Comparison of ENCODE assay signal across 13 cellular contexts in the genomic region with DNA sequence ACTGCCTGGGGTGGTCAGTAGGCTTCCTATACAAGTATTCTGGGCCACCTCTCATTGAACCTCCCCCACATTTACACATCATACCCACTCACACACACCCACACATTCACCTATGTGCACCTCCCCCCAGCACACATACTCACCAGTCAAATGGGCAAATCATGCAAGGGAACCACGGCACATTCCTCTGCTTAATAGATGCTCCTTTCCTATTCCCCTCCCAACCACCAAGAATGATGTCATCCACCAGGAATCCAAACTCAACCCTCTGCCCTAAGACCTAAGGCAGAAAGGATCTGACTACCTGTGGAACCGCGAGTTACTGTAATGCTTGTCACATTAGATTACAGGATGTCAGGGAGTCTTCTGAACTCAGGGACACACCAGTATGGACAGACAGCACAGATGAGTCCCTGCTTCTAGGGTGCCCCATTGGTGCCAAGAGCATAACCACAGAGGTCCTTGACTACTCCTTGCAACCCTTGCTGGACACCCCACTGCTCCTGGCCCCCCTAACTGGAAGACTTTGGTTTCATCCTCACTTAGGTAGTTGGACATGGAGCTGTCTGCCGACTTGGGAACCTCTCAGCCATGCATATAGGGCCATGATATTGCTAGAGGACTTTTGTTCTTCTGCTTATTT. TPM values are rescaled to one million over a fixed set of nuclear protein-coding genes. Genes with fewer than 3 reads are reported as not detected.
DNase-seq lines count a peak whose midpoint lies in the region; ATAC-seq and TF ChIP-seq lines count a peak whose summit lies in the region.
"Had no signal": no experiment of that assay in that cellular context is flagged by ENCODE, and none has a peak within 500 bp of the region (broad histone marks: within the 10 kb centered on the region; RNA-seq: fewer than 3 reads in every experiment).

No MANE protein-coding gene starts in this region.

- peaks cover 19% of the 10 kb centered on the region for H3K4me1 Mint-ChIP-seq in activated CD4-positive, alpha-beta T cell treated with anti-CD3 and anti-CD28 coated beads for 36 hours

- intact Hi-C loops in activated CD4-positive, alpha-beta T cell treated with anti-CD3 and anti-CD28 coated beads for 36 hours (cut with DNase I, micrococcal nuclease), result no loop called here

- H3K9me3 ChIP-seq in suprapubic skin, result no peaks in the 10 kb centered on the region

- CTCF ChIA-PET in activated CD4-positive, alpha-beta T cell treated with anti-CD3 and anti-CD28 coated beads for 36 hours (lab: Charles Lee), result no interaction called here

- POLR2A ChIA-PET in activated CD4-positive, alpha-beta T cell treated with anti-CD3 and anti-CD28 coated beads for 36 hours (lab: Charles Lee), result no interaction called here

- no peaks in the 10 kb centered on the region for H3K4me1 ChIP-seq in suprapubic skin

- 60% methylated on average over 4 of the region's 4 CpGs for WGBS in suprapubic skin

- no peak for TF ChIP-seq POLR2A in suprapubic skin (IDR thresholded peaks at IDR 0.05)

- no peak for ATAC-seq in GM19455 (IDR thresholded peaks at IDR 0.05; ENCODE audit: unreplicated experiment)
- no peak for ATAC-seq in GM18867 (IDR thresholded peaks at IDR 0.05; ENCODE audit: unreplicated experiment)
- ATAC-seq in activated CD4-positive, alpha-beta T cell treated with anti-CD3 and anti-CD28 coated beads for 36 hours, result no peak

- no peak overlapping the region for H3K4me3 ChIP-seq in suprapubic skin
- H3K4me3 ChIP-seq: coronary artery had no signal

- H3K27ac Mint-ChIP-seq in activated CD4-positive, alpha-beta T cell treated with anti-CD3 and anti-CD28 coated beads for 36 hours, result no peak overlapping the region
- H3K27ac Mint-ChIP-seq: activated T-cell treated with anti-CD3 and anti-CD28 coated beads, Interleukin-2, amount 50 U/mL, for 24 hours; naive B cell had no signal

- no peak for TF ChIP-seq CTCF in suprapubic skin (IDR thresholded peaks at IDR 0.05)

- DNase-seq in HK-2 (ENCODE audit: unreplicated experiment), result peak; percentile 88
- peak; percentile 63 for DNase-seq in T1000 (lab: John Stamatoyannopoulos, UW)
- DNase-seq in glomerular visceral epithelial cell (ENCODE audit: extremely low spot score), result peak; percentile 99
- DNase-seq in suprapubic skin (ENCODE audit: low spot score in 2 of 2), result peak; percentile 15 to 23
- DNase-seq in activated CD4-positive, alpha-beta T cell treated with anti-CD3 and anti-CD28 coated beads for 36 hours, result no peak
- DNase-seq: activated T-cell treated with anti-CD3 and anti-CD28 coated beads, Interleukin-2, amount 50 U/mL, for 24 hours; naive B cell; NCI-H1092; NK-92 treated with Interleukin-12 subunit alpha and Interleukin-12 subunit beta, amount 100 ng/mL, for 24 hours; stimulated activated CD4-positive, alpha-beta T cell treated with anti-CD3 and anti-CD28 coated beads, Interleukin-12 subunit alpha, Interleukin-12 subunit beta, amount 100 ng/mL, for 4 hours had no signal

- no peak overlapping the region for H3K4me3 Mint-ChIP-seq in activated CD4-positive, alpha-beta T cell treated with anti-CD3 and anti-CD28 coated beads for 36 hours
- H3K4me3 Mint-ChIP-seq: activated T-cell treated with anti-CD3 and anti-CD28 coated beads, Interleukin-2, amount 50 U/mL, for 24 hours; naive B cell had no signal

- TF ChIP-seq EP300 in suprapubic skin (IDR thresholded peaks at IDR 0.05), result no peak

- H3K36me3 Mint-ChIP-seq in activated CD4-positive, alpha-beta T cell treated with anti-CD3 and anti-CD28 coated beads for 36 hours (ENCODE audit: low read depth), result no peaks in the 10 kb centered on the region
- H3K36me3 Mint-ChIP-seq: naive B cell had no signal

- H3K27me3 ChIP-seq in suprapubic skin, result no peaks in the 10 kb centered on the region

- H3K27ac ChIP-seq in suprapubic skin, result no peak overlapping the region
- H3K27ac ChIP-seq: coronary artery had no signal

- no peaks in the 10 kb centered on the region for H3K36me3 ChIP-seq in suprapubic skin

- no peaks in the 10 kb centered on the region for H3K9me3 Mint-ChIP-seq in activated CD4-positive, alpha-beta T cell treated with anti-CD3 and anti-CD28 coated beads for 36 hours (ENCODE audit: low read depth)
- H3K9me3 Mint-ChIP-seq: activated T-cell treated with anti-CD3 and anti-CD28 coated beads, Interleukin-2, amount 50 U/mL, for 24 hours; naive B cell had no signal

- no peaks in the 10 kb centered on the region for H3K27me3 Mint-ChIP-seq in activated CD4-positive, alpha-beta T cell treated with anti-CD3 and anti-CD28 coated beads for 36 hours
- H3K27me3 Mint-ChIP-seq: activated T-cell treated with anti-CD3 and anti-CD28 coated beads, Interleukin-2, amount 50 U/mL, for 24 hours had no signal

RNA-seq across cellular contexts. Expression of a gene that starts 21.5 kb away (rescaled TPM):
- total RNA-seq in suprapubic skin, result 10 to 100 TPM; 53.0 to 67.1 (median 59.5) TPM
- total RNA-seq in activated CD4-positive, alpha-beta T cell treated with anti-CD3 and anti-CD28 coated beads for 36 hours, result 100 to 1,000 TPM; 122 to 148 TPM
